1 cellular context compared by ENCODE assay signal in genomic region chr19:50328257-50329145, GRCh38.
TF ChIP-seq lines count a peak whose summit lies in the region.

No MANE protein-coding gene starts in this region.

TF ChIP-seq in HepG2, 621 proteins besides CTCF, POLR2A, EP300 and RAD21 (continued from another document):
- TF ChIP-seq, protein P1, sequence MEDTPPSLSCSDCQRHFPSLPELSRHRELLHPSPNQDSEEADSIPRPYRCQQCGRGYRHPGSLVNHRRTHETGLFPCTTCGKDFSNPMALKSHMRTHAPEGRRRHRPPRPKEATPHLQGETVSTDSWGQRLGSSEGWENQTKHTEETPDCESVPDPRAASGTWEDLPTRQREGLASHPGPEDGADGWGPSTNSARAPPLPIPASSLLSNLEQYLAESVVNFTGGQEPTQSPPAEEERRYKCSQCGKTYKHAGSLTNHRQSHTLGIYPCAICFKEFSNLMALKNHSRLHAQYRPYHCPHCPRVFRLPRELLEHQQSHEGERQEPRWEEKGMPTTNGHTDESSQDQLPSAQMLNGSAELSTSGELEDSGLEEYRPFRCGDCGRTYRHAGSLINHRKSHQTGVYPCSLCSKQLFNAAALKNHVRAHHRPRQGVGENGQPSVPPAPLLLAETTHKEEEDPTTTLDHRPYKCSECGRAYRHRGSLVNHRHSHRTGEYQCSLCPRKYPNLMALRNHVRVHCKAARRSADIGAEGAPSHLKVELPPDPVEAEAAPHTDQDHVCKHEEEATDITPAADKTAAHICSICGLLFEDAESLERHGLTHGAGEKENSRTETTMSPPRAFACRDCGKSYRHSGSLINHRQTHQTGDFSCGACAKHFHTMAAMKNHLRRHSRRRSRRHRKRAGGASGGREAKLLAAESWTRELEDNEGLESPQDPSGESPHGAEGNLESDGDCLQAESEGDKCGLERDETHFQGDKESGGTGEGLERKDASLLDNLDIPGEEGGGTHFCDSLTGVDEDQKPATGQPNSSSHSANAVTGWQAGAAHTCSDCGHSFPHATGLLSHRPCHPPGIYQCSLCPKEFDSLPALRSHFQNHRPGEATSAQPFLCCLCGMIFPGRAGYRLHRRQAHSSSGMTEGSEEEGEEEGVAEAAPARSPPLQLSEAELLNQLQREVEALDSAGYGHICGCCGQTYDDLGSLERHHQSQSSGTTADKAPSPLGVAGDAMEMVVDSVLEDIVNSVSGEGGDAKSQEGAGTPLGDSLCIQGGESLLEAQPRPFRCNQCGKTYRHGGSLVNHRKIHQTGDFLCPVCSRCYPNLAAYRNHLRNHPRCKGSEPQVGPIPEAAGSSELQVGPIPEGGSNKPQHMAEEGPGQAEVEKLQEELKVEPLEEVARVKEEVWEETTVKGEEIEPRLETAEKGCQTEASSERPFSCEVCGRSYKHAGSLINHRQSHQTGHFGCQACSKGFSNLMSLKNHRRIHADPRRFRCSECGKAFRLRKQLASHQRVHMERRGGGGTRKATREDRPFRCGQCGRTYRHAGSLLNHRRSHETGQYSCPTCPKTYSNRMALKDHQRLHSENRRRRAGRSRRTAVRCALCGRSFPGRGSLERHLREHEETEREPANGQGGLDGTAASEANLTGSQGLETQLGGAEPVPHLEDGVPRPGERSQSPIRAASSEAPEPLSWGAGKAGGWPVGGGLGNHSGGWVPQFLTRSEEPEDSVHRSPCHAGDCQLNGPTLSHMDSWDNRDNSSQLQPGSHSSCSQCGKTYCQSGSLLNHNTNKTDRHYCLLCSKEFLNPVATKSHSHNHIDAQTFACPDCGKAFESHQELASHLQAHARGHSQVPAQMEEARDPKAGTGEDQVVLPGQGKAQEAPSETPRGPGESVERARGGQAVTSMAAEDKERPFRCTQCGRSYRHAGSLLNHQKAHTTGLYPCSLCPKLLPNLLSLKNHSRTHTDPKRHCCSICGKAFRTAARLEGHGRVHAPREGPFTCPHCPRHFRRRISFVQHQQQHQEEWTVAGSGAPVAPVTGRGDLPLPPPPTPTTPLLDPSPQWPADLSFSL (CRISPR knock-in tag; IDR thresholded peaks at IDR 0.05), result no peak
- no peak for TF ChIP-seq MBNL3 (CRISPR knock-in tag; conservative IDR thresholded peaks at IDR 0.05)
- 0 out of 2 replicates have a peak, but pooled peaks have one; percentile 48 for TF ChIP-seq MEIS2 (CRISPR knock-in tag; IDR thresholded peaks at IDR 0.05)
- TF ChIP-seq KDM5A (IDR thresholded peaks at IDR 0.05; ENCODE audit: borderline replicate concordance, low read length), result no peak
- no peak for TF ChIP-seq ZMAT3 (CRISPR knock-in tag; conservative IDR thresholded peaks at IDR 0.05)
- TF ChIP-seq HNRNPH1 (optimal IDR thresholded peaks at IDR 0.05; ENCODE audit: low read depth, low read length), result no peak
- TF ChIP-seq, protein P2, sequence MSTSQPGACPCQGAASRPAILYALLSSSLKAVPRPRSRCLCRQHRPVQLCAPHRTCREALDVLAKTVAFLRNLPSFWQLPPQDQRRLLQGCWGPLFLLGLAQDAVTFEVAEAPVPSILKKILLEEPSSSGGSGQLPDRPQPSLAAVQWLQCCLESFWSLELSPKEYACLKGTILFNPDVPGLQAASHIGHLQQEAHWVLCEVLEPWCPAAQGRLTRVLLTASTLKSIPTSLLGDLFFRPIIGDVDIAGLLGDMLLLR (CRISPR knock-in tag; IDR thresholded peaks at IDR 0.05), result peak; percentile 58; the same call in 1 of the 2 replicates
- TF ChIP-seq, protein P3, sequence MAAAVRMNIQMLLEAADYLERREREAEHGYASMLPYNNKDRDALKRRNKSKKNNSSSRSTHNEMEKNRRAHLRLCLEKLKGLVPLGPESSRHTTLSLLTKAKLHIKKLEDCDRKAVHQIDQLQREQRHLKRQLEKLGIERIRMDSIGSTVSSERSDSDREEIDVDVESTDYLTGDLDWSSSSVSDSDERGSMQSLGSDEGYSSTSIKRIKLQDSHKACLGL (CRISPR knock-in tag; IDR thresholded peaks at IDR 0.05), result peak; percentile 40; the same call in 1 of the 2 replicates
- 0 out of 2 replicates have a peak, but pooled peaks have one; percentile 32 for TF ChIP-seq SRY (CRISPR knock-in tag; IDR thresholded peaks at IDR 0.05)
- TF ChIP-seq, protein P4, sequence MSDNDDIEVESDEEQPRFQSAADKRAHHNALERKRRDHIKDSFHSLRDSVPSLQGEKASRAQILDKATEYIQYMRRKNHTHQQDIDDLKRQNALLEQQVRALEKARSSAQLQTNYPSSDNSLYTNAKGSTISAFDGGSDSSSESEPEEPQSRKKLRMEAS (IDR thresholded peaks at IDR 0.05), result peak; percentile 87
- TF ChIP-seq ZFY (CRISPR knock-in tag; IDR thresholded peaks at IDR 0.05), result peak; percentile 50
- 0 out of 2 replicates have a peak, but pooled peaks have one; percentile 25 for TF ChIP-seq ZNF776 (CRISPR knock-in tag; IDR thresholded peaks at IDR 0.05)
- peak; percentile 58; the same call in 1 of the 2 replicates for TF ChIP-seq RNF2 (conservative IDR thresholded peaks at IDR 0.05; ENCODE audit: low read depth)
- TF ChIP-seq STAG1 (CRISPR knock-in tag; IDR thresholded peaks at IDR 0.05), result peak; percentile 11; the same call in 1 of the 2 replicates
- TF ChIP-seq CBX2 (IDR thresholded peaks at IDR 0.05; ENCODE audit: low read depth, low read length), result no peak
- TF ChIP-seq CBX2 (CRISPR knock-in tag; IDR thresholded peaks at IDR 0.05; ENCODE audit: low read depth), result no peak
- TF ChIP-seq DZIP1 (CRISPR knock-in tag; IDR thresholded peaks at IDR 0.05), result no peak
- TF ChIP-seq ZNF274 (CRISPR knock-in tag; IDR thresholded peaks at IDR 0.05), result no peak
- TF ChIP-seq HNRNPUL1 (IDR thresholded peaks at IDR 0.05; ENCODE audit: low read depth, low read length), result no peak
- TF ChIP-seq ARNTL (CRISPR knock-in tag; IDR thresholded peaks at IDR 0.05), result no peak
- TF ChIP-seq NFIC (IDR thresholded peaks at IDR 0.05; ENCODE audit: low read length), result no peak
- TF ChIP-seq ZNF121 (CRISPR knock-in tag; IDR thresholded peaks at IDR 0.05), result no peak
- TF ChIP-seq, protein P5, sequence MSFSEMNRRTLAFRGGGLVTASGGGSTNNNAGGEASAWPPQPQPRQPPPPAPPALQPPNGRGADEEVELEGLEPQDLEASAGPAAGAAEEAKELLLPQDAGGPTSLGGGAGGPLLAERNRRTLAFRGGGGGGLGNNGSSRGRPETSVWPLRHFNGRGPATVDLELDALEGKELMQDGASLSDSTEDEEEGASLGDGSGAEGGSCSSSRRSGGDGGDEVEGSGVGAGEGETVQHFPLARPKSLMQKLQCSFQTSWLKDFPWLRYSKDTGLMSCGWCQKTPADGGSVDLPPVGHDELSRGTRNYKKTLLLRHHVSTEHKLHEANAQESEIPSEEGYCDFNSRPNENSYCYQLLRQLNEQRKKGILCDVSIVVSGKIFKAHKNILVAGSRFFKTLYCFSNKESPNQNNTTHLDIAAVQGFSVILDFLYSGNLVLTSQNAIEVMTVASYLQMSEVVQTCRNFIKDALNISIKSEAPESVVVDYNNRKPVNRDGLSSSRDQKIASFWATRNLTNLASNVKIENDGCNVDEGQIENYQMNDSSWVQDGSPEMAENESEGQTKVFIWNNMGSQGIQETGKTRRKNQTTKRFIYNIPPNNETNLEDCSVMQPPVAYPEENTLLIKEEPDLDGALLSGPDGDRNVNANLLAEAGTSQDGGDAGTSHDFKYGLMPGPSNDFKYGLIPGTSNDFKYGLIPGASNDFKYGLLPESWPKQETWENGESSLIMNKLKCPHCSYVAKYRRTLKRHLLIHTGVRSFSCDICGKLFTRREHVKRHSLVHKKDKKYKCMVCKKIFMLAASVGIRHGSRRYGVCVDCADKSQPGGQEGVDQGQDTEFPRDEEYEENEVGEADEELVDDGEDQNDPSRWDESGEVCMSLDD (CRISPR knock-in tag; IDR thresholded peaks at IDR 0.05; ENCODE audit: borderline replicate concordance), result no peak
- no peak for TF ChIP-seq FOXA1 (IDR thresholded peaks at IDR 0.05)
- no peak for TF ChIP-seq FOXA1 (CRISPR knock-in tag; IDR thresholded peaks at IDR 0.05)
TF ChIP-seq in HepG2: peak in this region for 33.
